ENCODE assay signal across 28 cellular contexts in the genomic region with DNA sequence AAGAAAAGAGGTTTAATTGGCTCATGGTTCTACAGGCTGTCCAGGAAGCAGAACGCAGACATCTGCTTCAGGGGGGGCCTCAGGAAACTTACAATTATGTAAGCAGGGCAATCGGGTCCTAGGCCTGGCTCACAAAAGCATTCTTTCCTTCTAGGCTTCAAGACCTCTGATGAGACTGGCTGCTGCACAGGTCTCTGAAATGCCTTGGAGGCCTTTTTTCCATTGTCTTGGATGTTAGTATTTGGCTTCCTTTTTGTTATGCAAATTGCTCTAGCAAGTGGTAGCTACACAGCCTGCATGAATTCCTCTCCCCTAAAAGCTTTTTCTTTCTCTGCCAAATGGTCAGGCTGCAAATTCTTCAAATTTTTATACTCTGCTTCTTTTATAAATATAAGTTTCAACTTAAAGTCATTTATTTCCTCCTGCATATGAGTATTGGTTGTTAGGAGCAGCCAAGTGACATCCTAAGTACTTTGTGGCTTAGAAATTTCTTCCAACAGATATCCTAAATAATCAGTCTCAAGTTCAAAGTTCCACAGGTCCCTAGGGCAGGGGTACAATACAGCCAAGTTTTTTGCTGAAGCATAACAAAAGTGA.
A peak's percentile ranks its signal among the peaks of the same experiment; 100 is the strongest.
DNase-seq lines count a peak whose midpoint lies in the region; ATAC-seq and TF ChIP-seq lines count a peak whose summit lies in the region.
"Had no signal": no experiment of that assay in that cellular context is flagged by ENCODE, and none has a peak within 500 bp of the region (broad histone marks: within the 10 kb centered on the region; RNA-seq: fewer than 3 reads in every experiment).

No MANE protein-coding gene starts in this region.

- H3K9me3 Mint-ChIP-seq in GM23338 (peaks cover 3% of the 10 kb centered on the region; the same call in 1 of the 3 replicates), endodermal cell (no peaks in the 10 kb centered on the region)
- H3K9me3 Mint-ChIP-seq in activated CD8-positive, alpha-beta T cell treated with anti-CD3 and anti-CD28 coated beads for 36 hours: no peaks in the 10 kb centered on the region
- H3K9me3 Mint-ChIP-seq: activated naive CD4-positive, alpha-beta T cell treated with anti-CD3 and anti-CD28 coated beads, Interleukin-2, amount 50 U/mL, for 72 hours; natural killer cell treated with Interleukin-12 subunit alpha and Interleukin-12 subunit beta and Interleukin-15 and Interleukin-18, amount 100 ng/mL, for 72 hours; stimulated activated memory B cell treated with anti-CD40 and anti-IgM and Interleukin-4, amounts not matched to agents 10 μg/mL and 1 μg/mL and 100 μg/mL, for 72 hours had no signal

- no peak for TF ChIP-seq POLR2A in tibial nerve (IDR thresholded peaks at IDR 0.05)

- 11 to 50% methylated on average over 2 of the region's 2 CpGs for WGBS in endodermal cell (ENCODE audit: insufficient coverage in 1 of 2, insufficient read length in 1 of 2), 2 experiments
- 40% methylated on average over 2 of the region's 2 CpGs for WGBS in tibial nerve, 2 donors

- no peak overlapping the region for H2AFZ ChIP-seq in GM23338

- intact Hi-C loops in activated CD8-positive, alpha-beta T cell treated with anti-CD3 and anti-CD28 coated beads for 36 hours (cut with micrococcal nuclease): no loop called here

- no peak for TF ChIP-seq EP300 in tibial nerve (IDR thresholded peaks at IDR 0.05)

- H3K36me3 ChIP-seq in GM23338 (ENCODE audit: insufficient read depth): no peaks in the 10 kb centered on the region
- no peaks in the 10 kb centered on the region for H3K36me3 ChIP-seq in endodermal cell (ENCODE audit: control insufficient read depth, insufficient read depth, low read length)
- H3K36me3 ChIP-seq in tibial nerve: no peaks in the 10 kb centered on the region
- H3K36me3 ChIP-seq: BLaER1 treated with 17β-estradiol and CSF1 and Interleukin-3, amounts not matched to agents 10 nM and 100 nM; colonic mucosa; lower lobe of right lung; upper lobe of left lung had no signal

- no peaks in the 10 kb centered on the region for H3K27me3 ChIP-seq in GM23338 (ENCODE audit: insufficient read depth)
- no peaks in the 10 kb centered on the region for H3K27me3 ChIP-seq in endodermal cell (ENCODE audit: control insufficient read depth, insufficient read depth, low read length, poor library complexity, severe bottlenecking)
- no peaks in the 10 kb centered on the region for H3K27me3 ChIP-seq in tibial nerve
- H3K27me3 ChIP-seq: BLaER1 treated with 17β-estradiol and CSF1 and Interleukin-3, amounts not matched to agents 10 nM and 100 nM; colonic mucosa; upper lobe of left lung had no signal

- POLR2A ChIA-PET in activated CD8-positive, alpha-beta T cell treated with anti-CD3 and anti-CD28 coated beads for 36 hours (lab: Charles Lee): no interaction called here

- H3K9me3 ChIP-seq in endodermal cell (ENCODE audit: control insufficient read depth, low read length) (no peaks in the 10 kb centered on the region), tibial nerve (peaks cover 0 to 8% (median 0%) of the 10 kb centered on the region in 4 donors)
- H3K9me3 ChIP-seq: BLaER1 treated with 17β-estradiol and CSF1 and Interleukin-3, amounts not matched to agents 10 nM and 100 nM; colonic mucosa; lower lobe of right lung; mucosa of descending colon; upper lobe of left lung had no signal

- peak overlapping the region; percentile 10 for H3K4me2 ChIP-seq in GM23338
- H3K4me2 ChIP-seq: BLaER1 treated with 17β-estradiol and CSF1 and Interleukin-3, amounts not matched to agents 10 nM and 100 nM had no signal

- H3K9ac ChIP-seq in endodermal cell (ENCODE audit: extremely low read depth, low read length, poor library complexity, severe bottlenecking): no peak overlapping the region
- H3K9ac ChIP-seq: BLaER1 treated with 17β-estradiol and CSF1 and Interleukin-3, amounts not matched to agents 10 nM and 100 nM had no signal

- TF ChIP-seq CTCF in GM23338 (conservative IDR thresholded peaks at IDR 0.05; ENCODE audit: low read depth in 2 of 2) (no peak), endodermal cell (conservative IDR thresholded peaks at IDR 0.05) (no peak), tibial nerve (IDR thresholded peaks at IDR 0.05) (no peak)
- TF ChIP-seq CTCF in activated CD8-positive, alpha-beta T cell treated with anti-CD3 and anti-CD28 coated beads for 36 hours (IDR thresholded peaks at IDR 0.05): no peak

- H3K4me3 ChIP-seq in GM23338 (no peak overlapping the region), endodermal cell (ENCODE audit: low read length) (no peak overlapping the region), tibial nerve (no peak overlapping the region)
- H3K4me3 ChIP-seq: BLaER1 treated with 17β-estradiol and CSF1 and Interleukin-3, amounts not matched to agents 10 nM and 100 nM; colonic mucosa; lower lobe of right lung; mucosa of descending colon; upper lobe of left lung had no signal

- H3K27ac ChIP-seq in GM23338 (ENCODE audit: low read depth) (peak overlapping the region; percentile 78), endodermal cell (ENCODE audit: low read depth, low read length) (peak overlapping the region; percentile 87), tibial nerve (no peak overlapping the region)
- H3K27ac ChIP-seq: BLaER1 treated with 17β-estradiol and CSF1 and Interleukin-3, amounts not matched to agents 10 nM and 100 nM; colonic mucosa; epithelial cell of prostate; lower lobe of right lung; upper lobe of left lung; VCaP had no signal

- CTCF ChIA-PET in activated CD8-positive, alpha-beta T cell treated with anti-CD3 and anti-CD28 coated beads for 36 hours (lab: Charles Lee): no interaction called here

- H3K4me1 Mint-ChIP-seq in GM23338 (peaks cover 29% of the 10 kb centered on the region), endodermal cell (peaks cover 10% of the 10 kb centered on the region)
- no peaks in the 10 kb centered on the region for H3K4me1 Mint-ChIP-seq in activated CD8-positive, alpha-beta T cell treated with anti-CD3 and anti-CD28 coated beads for 36 hours (ENCODE audit: low read depth)
- H3K4me1 Mint-ChIP-seq: stimulated activated memory B cell treated with anti-CD40 and anti-IgM and Interleukin-4, amounts not matched to agents 10 μg/mL and 1 μg/mL and 100 μg/mL, for 72 hours had no signal

- no peaks in the 10 kb centered on the region for H3K9me2 ChIP-seq in GM23338 (ENCODE audit: insufficient read depth)

- H3F3A ChIP-seq in GM23338 (replicated peaks; ENCODE audit: low read depth): 0 out of 2 replicates have a peak, but pooled peaks cover 5% of the 10 kb centered on the region

- H3K36me3 Mint-ChIP-seq in GM23338 (ENCODE audit: low read depth): peaks cover 14% of the 10 kb centered on the region; the same call in 2 of the 3 replicates
- H3K36me3 Mint-ChIP-seq in endodermal cell (ENCODE audit: low read depth): no peaks in the 10 kb centered on the region
- no peaks in the 10 kb centered on the region for H3K36me3 Mint-ChIP-seq in activated CD8-positive, alpha-beta T cell treated with anti-CD3 and anti-CD28 coated beads for 36 hours (ENCODE audit: low read depth)
- H3K36me3 Mint-ChIP-seq: activated naive CD4-positive, alpha-beta T cell treated with anti-CD3 and anti-CD28 coated beads, Interleukin-2, amount 50 U/mL, for 72 hours; natural killer cell treated with Interleukin-12 subunit alpha and Interleukin-12 subunit beta and Interleukin-15 and Interleukin-18, amount 100 ng/mL, for 72 hours; stimulated activated memory B cell treated with anti-CD40 and anti-IgM and Interleukin-4, amounts not matched to agents 10 μg/mL and 1 μg/mL and 100 μg/mL, for 72 hours had no signal

- H3K27ac Mint-ChIP-seq in GM23338 (peak overlapping the region; percentile 87), endodermal cell (peak overlapping the region; percentile 62)
- no peak overlapping the region for H3K27ac Mint-ChIP-seq in activated CD8-positive, alpha-beta T cell treated with anti-CD3 and anti-CD28 coated beads for 36 hours
- H3K27ac Mint-ChIP-seq: activated naive CD4-positive, alpha-beta T cell treated with anti-CD3 and anti-CD28 coated beads, Interleukin-2, amount 50 U/mL, for 72 hours; natural killer cell treated with Interleukin-12 subunit alpha and Interleukin-12 subunit beta and Interleukin-15 and Interleukin-18, amount 100 ng/mL, for 72 hours; stimulated activated memory B cell treated with anti-CD40 and anti-IgM and Interleukin-4, amounts not matched to agents 10 μg/mL and 1 μg/mL and 100 μg/mL, for 72 hours had no signal

- H4K20me1 ChIP-seq in GM23338 (replicated peaks; ENCODE audit: insufficient read depth): no peaks in the 10 kb centered on the region
- H4K20me1 ChIP-seq: BLaER1 treated with 17β-estradiol and CSF1 and Interleukin-3, amounts not matched to agents 10 nM and 100 nM had no signal

- H3K79me2 ChIP-seq in GM23338 (replicated peaks; ENCODE audit: insufficient read depth): no peaks in the 10 kb centered on the region

- DNase-seq in GM23338 (ENCODE audit: low spot score): peak; percentile 99
- DNase-seq in NCI-H69 (lab: John Stamatoyannopoulos, UW): peak; percentile 86
- DNase-seq in endodermal cell: peak; percentile 76
- DNase-seq in iPS-NIHi7 (ENCODE audit: extremely low spot score): peak; percentile 48
- DNase-seq in activated CD8-positive, alpha-beta T cell treated with anti-CD3 and anti-CD28 coated beads for 36 hours: no peak
- DNase-seq in tibial nerve (ENCODE audit: low spot score in 2 of 2): no peak
- DNase-seq in NCI-H187 (lab: John Stamatoyannopoulos, UW): no peak
- DNase-seq: activated CD4-positive, alpha-beta T cell treated with anti-CD3 and anti-CD28 coated beads for 48 hours; activated CD8-positive, alpha-beta memory T cell treated with anti-CD3 and anti-CD28 coated beads for 24 hours; activated T-cell treated with anti-CD3 and anti-CD28 coated beads for 4 hours; amygdala; colonic mucosa; DMS153; effector CD8-positive, alpha-beta T cell; glutamatergic neuron; lower lobe of right lung; mucosa of descending colon; NCI-H1105; NCI-H187 treated with DMSO at 0.1 percent for 48 hours; NCI-H226; SHP77 treated with DMSO at 0.1 percent for 48 hours; upper lobe of left lung had no signal

- peak; percentile 98 for ATAC-seq in GM23338
- ATAC-seq in activated CD8-positive, alpha-beta T cell treated with anti-CD3 and anti-CD28 coated beads for 36 hours: no peak
- ATAC-seq: activated naive CD4-positive, alpha-beta T cell treated with anti-CD3 and anti-CD28 coated beads, Interleukin-2, amount 50 U/mL, for 72 hours; lower lobe of right lung; mucosa of descending colon; natural killer cell treated with Interleukin-12 subunit alpha and Interleukin-12 subunit beta and Interleukin-15 and Interleukin-18, amount 100 ng/mL, for 72 hours; stimulated activated memory B cell treated with anti-CD40 and anti-IgM and Interleukin-4, amounts not matched to agents 10 μg/mL and 1 μg/mL and 100 μg/mL, for 72 hours had no signal

- H3K27me3 Mint-ChIP-seq in GM23338 (ENCODE audit: insufficient read depth, low read depth, poor library complexity) (no peaks in the 10 kb centered on the region), endodermal cell (ENCODE audit: insufficient read depth) (no peaks in the 10 kb centered on the region)
- no peaks in the 10 kb centered on the region for H3K27me3 Mint-ChIP-seq in activated CD8-positive, alpha-beta T cell treated with anti-CD3 and anti-CD28 coated beads for 36 hours
- H3K27me3 Mint-ChIP-seq: natural killer cell treated with Interleukin-12 subunit alpha and Interleukin-12 subunit beta and Interleukin-15 and Interleukin-18, amount 100 ng/mL, for 72 hours; stimulated activated memory B cell treated with anti-CD40 and anti-IgM and Interleukin-4, amounts not matched to agents 10 μg/mL and 1 μg/mL and 100 μg/mL, for 72 hours had no signal

- H3K4me3 Mint-ChIP-seq in GM23338: peak overlapping the region; percentile 13; the same call in 1 of the 3 replicates
- H3K4me3 Mint-ChIP-seq in endodermal cell: no peak overlapping the region
- no peak overlapping the region for H3K4me3 Mint-ChIP-seq in activated CD8-positive, alpha-beta T cell treated with anti-CD3 and anti-CD28 coated beads for 36 hours
- H3K4me3 Mint-ChIP-seq: natural killer cell treated with Interleukin-12 subunit alpha and Interleukin-12 subunit beta and Interleukin-15 and Interleukin-18, amount 100 ng/mL, for 72 hours; stimulated activated memory B cell treated with anti-CD40 and anti-IgM and Interleukin-4, amounts not matched to agents 10 μg/mL and 1 μg/mL and 100 μg/mL, for 72 hours had no signal

- H3K4me1 ChIP-seq in GM23338 (ENCODE audit: insufficient read depth) (peaks cover 17% of the 10 kb centered on the region), endodermal cell (ENCODE audit: control insufficient read depth, insufficient read depth, low read length) (no peaks in the 10 kb centered on the region), tibial nerve (no peaks in the 10 kb centered on the region)
- H3K4me1 ChIP-seq: colonic mucosa, lower lobe of right lung had no signal

Comparison
In these comparisons a context has a peak if more than half of its experiments do, and no peak if none do; other contexts are left out.
1. DNase-seq: peak in GM23338 (single experiment), NCI-H69 (single experiment), endodermal cell (single experiment) and iPS-NIHi7 (single experiment); none in activated CD8-positive, alpha-beta T cell treated with anti-CD3 and anti-CD28 coated beads for 36 hours (single experiment), tibial nerve (0 of 2) and NCI-H187 (0 of 2).
2. H3K27ac ChIP-seq: peak in GM23338 (single experiment) and endodermal cell (single experiment); none in tibial nerve (0 of 4).